15 cellular contexts compared by ENCODE assay signal in the genomic region with DNA sequence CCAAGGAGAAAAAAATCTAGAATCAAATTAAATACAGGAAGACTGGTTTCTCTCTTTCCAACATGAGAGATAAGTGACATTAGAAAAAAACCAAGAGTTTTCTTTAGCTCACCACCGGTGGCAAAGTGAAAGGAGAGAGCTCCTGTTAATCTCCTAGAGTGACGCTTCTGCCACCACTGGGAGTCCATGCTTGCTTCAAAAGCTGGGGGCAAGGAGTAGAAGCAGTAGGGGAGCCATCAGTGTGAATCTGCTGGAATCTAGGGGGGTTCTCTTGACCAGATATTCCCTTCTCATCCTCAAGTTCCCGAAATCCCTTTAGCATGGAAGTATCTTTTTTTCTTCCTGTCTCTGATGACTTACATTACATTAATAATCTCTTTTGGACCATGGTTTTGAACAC.
"Had no signal": no experiment of that assay in that cellular context is flagged by ENCODE, and none has a peak within 500 bp of the region (broad histone marks: within the 10 kb centered on the region; RNA-seq: fewer than 3 reads in every experiment).

No MANE protein-coding gene starts in this region.

- H3K36me3 Mint-ChIP-seq: mesothelial cell of epicardium, type B pancreatic cell had no signal

- H3K4me1 Mint-ChIP-seq: mesothelial cell of epicardium had no signal

- ATAC-seq: left lung; right cardiac atrium; stimulated activated memory B cell treated with anti-CD40 and anti-IgM and Interleukin-4, amounts not matched to agents 10 μg/mL and 1 μg/mL and 100 μg/mL, for 72 hours had no signal

- H3K9me3 Mint-ChIP-seq: activated naive CD8-positive, alpha-beta T cell treated with anti-CD3 and anti-CD28 coated beads, Interleukin-2, amount 10 ng/mL, durations not matched to agents 7 days and 5 days; activated T-helper 1 cell treated with anti-CD3 and anti-CD28 coated beads, Interleukin-12 subunit alpha, Interleukin-12 subunit beta, Interleukin-2, Interleukin-4 antibody, amounts not matched to agents 30 ng/mL and 10 ng/mL and 1 ng/mL, durations not matched to agents 14 hours and 24 hours and 36 hours; mesothelial cell of epicardium; stimulated activated memory B cell treated with anti-CD40 and anti-IgM and Interleukin-4, amounts not matched to agents 10 μg/mL and 1 μg/mL and 100 μg/mL, for 72 hours; type B pancreatic cell had no signal

- H3K4me3 Mint-ChIP-seq: activated naive CD8-positive, alpha-beta T cell treated with anti-CD3 and anti-CD28 coated beads, Interleukin-2, amount 10 ng/mL, durations not matched to agents 7 days and 5 days; activated T-helper 1 cell treated with anti-CD3 and anti-CD28 coated beads, Interleukin-12 subunit alpha, Interleukin-12 subunit beta, Interleukin-2, Interleukin-4 antibody, amounts not matched to agents 30 ng/mL and 10 ng/mL and 1 ng/mL, durations not matched to agents 14 hours and 24 hours and 36 hours; mesothelial cell of epicardium; stimulated activated memory B cell treated with anti-CD40 and anti-IgM and Interleukin-4, amounts not matched to agents 10 μg/mL and 1 μg/mL and 100 μg/mL, for 72 hours; type B pancreatic cell had no signal

- DNase-seq: activated naive CD8-positive, alpha-beta T cell treated with anti-CD3 and anti-CD28 coated beads, Interleukin-2, amount 10 ng/mL, durations not matched to agents 7 days and 5 days; amygdala; hypothalamus; left lung; psoas muscle; right cardiac atrium; stimulated activated CD4-positive, alpha-beta T cell treated with anti-CD3 and anti-CD28 coated beads, Interleukin-15, amount 100 ng/mL, for 24 hours; stimulated activated CD4-positive, alpha-beta T cell treated with anti-CD3 and anti-CD28 coated beads, Interleukin-4, amount 100 ng/mL, for 1 hour; T-helper 2 cell; testis had no signal

- H3K27ac Mint-ChIP-seq: activated naive CD8-positive, alpha-beta T cell treated with anti-CD3 and anti-CD28 coated beads, Interleukin-2, amount 10 ng/mL, durations not matched to agents 7 days and 5 days; activated T-helper 1 cell treated with anti-CD3 and anti-CD28 coated beads, Interleukin-12 subunit alpha, Interleukin-12 subunit beta, Interleukin-2, Interleukin-4 antibody, amounts not matched to agents 30 ng/mL and 10 ng/mL and 1 ng/mL, durations not matched to agents 14 hours and 24 hours and 36 hours; mesothelial cell of epicardium; stimulated activated memory B cell treated with anti-CD40 and anti-IgM and Interleukin-4, amounts not matched to agents 10 μg/mL and 1 μg/mL and 100 μg/mL, for 72 hours; type B pancreatic cell had no signal

- H3K27me3 Mint-ChIP-seq: activated naive CD8-positive, alpha-beta T cell treated with anti-CD3 and anti-CD28 coated beads, Interleukin-2, amount 10 ng/mL, durations not matched to agents 7 days and 5 days; stimulated activated memory B cell treated with anti-CD40 and anti-IgM and Interleukin-4, amounts not matched to agents 10 μg/mL and 1 μg/mL and 100 μg/mL, for 72 hours; type B pancreatic cell had no signal

- FAIRE-seq: frontal cortex had no signal
